15 cellular contexts compared by ENCODE assay signal in genomic region chr1:91549041-91549735, GRCh38. TPM values are rescaled to one million over a fixed set of nuclear protein-coding genes. Genes with fewer than 3 reads are reported as not detected.
DNase-seq lines count a peak whose midpoint lies in the region; ATAC-seq and TF ChIP-seq lines count a peak whose summit lies in the region.
"Had no signal": no experiment of that assay in that cellular context is flagged by ENCODE, and none has a peak within 500 bp of the region (broad histone marks: within the 10 kb centered on the region; RNA-seq: fewer than 3 reads in every experiment).

No MANE protein-coding gene starts in this region.

- H3K27me3 Mint-ChIP-seq in effector memory CD8-positive, alpha-beta T cell: no peaks in the 10 kb centered on the region

- H3K27ac Mint-ChIP-seq in effector memory CD8-positive, alpha-beta T cell: peak overlapping the region; percentile 92 to 97
- H3K27ac Mint-ChIP-seq: activated B cell treated with CpG ODN at 0.5 μM for 24 hours, memory B cell had no signal

- peaks cover 0 to 12% (median 7%) of the 10 kb centered on the region in 4 donors for H3K4me1 ChIP-seq in tibial artery

- H3K9me3 ChIP-seq in tibial artery: no peaks in the 10 kb centered on the region

- DNase-seq in stimulated activated CD4-positive, alpha-beta T cell treated with anti-CD3 and anti-CD28 coated beads, Interleukin-15, amount 100 ng/mL, for 24 hours: peak; percentile 20
- DNase-seq in stimulated activated CD4-positive, alpha-beta T cell treated with anti-CD3 and anti-CD28 coated beads, Interleukin-12 subunit alpha, Interleukin-12 subunit beta, amount 100 ng/mL, for 4 hours: no peak
- DNase-seq in T-helper 22 cell (ENCODE audit: low read depth) (peak; percentile 24), dorsolateral prefrontal cortex (no peak), NCI-H1930 (lab: John Stamatoyannopoulos, UW) (no peak), OCI-M1 (lab: John Stamatoyannopoulos, UW) (no peak), tibial artery (no peak)
- DNase-seq in effector memory CD8-positive, alpha-beta T cell: peak in 2 of 3 experiments; percentile 25 to 35
- DNase-seq: activated B cell treated with CpG ODN at 0.5 μM for 24 hours, DMS53, foreskin melanocyte, IMR-90, NCI-H226 had no signal

- H3K4me3 Mint-ChIP-seq in effector memory CD8-positive, alpha-beta T cell: peak overlapping the region; percentile 71 to 75
- H3K4me3 Mint-ChIP-seq: activated B cell treated with CpG ODN at 0.5 μM for 24 hours, memory B cell had no signal

- no peak overlapping the region for H3K27ac ChIP-seq in dorsolateral prefrontal cortex
- H3K27ac ChIP-seq in tibial artery: no peak overlapping the region

- TF ChIP-seq CTCF in dorsolateral prefrontal cortex (IDR thresholded peaks at IDR 0.05 in 54 of 56, conservative IDR thresholded peaks at IDR 0.05 in 2 of 56; ENCODE audit: low read depth in 1 of 56, partially characterized antibody in 56 of 56): no peak
- no peak for TF ChIP-seq CTCF in tibial artery (IDR thresholded peaks at IDR 0.05)

- H3K4me3 ChIP-seq in dorsolateral prefrontal cortex (no peak overlapping the region), tibial artery (no peak overlapping the region)

- intact Hi-C loops in dorsolateral prefrontal cortex (cut with DNase I) (no loop called here), tibial artery (cut with DNase I; ENCODE audit: low total_unique reads) (no loop called here)

- H3K27me3 ChIP-seq in dorsolateral prefrontal cortex: peaks cover 0 to 25% (median 0%) of the 10 kb centered on the region in 45 donors
- H3K27me3 ChIP-seq in tibial artery: peaks cover 0 to 24% of the 10 kb centered on the region in 2 donors

- peak; percentile 72 for ATAC-seq in effector memory CD8-positive, alpha-beta T cell (replicated peaks)
- ATAC-seq: SK-N-SH treated with all-trans-retinoic acid at 6 μM for 48 hours had no signal

- peaks cover 12% of the 10 kb centered on the region for H3K36me3 Mint-ChIP-seq in effector memory CD8-positive, alpha-beta T cell (ENCODE audit: insufficient read depth)
- H3K36me3 Mint-ChIP-seq: memory B cell had no signal

- no peaks in the 10 kb centered on the region for H3K36me3 ChIP-seq in tibial artery

- H3K9me3 Mint-ChIP-seq in effector memory CD8-positive, alpha-beta T cell: peaks cover 0 to 7% of the 10 kb centered on the region in 2 donors
- H3K9me3 Mint-ChIP-seq: activated B cell treated with CpG ODN at 0.5 μM for 24 hours, memory B cell had no signal

- peaks cover 70 to 78% of the 10 kb centered on the region in 2 donors for H3K4me1 Mint-ChIP-seq in effector memory CD8-positive, alpha-beta T cell (ENCODE audit: low read depth in 2 of 2)

RNA-seq across cellular contexts. Expression of gene CDC7, which starts 48.5 kb away (rescaled TPM):
- total RNA-seq in dorsolateral prefrontal cortex: 10 to 100 TPM in 85 of 120 experiments, 1 to 10 TPM in 35; 5.1 to 18.8 (median 12.2) TPM

Comparison
In these comparisons a context has a peak if more than half of its experiments do, and no peak if none do; other contexts are left out.
1. DNase-seq: peak in stimulated activated CD4-positive, alpha-beta T cell treated with anti-CD3 and anti-CD28 coated beads, Interleukin-15, amount 100 ng/mL, for 24 hours (single experiment), T-helper 22 cell (single experiment) and effector memory CD8-positive, alpha-beta T cell (2 of 3); none in stimulated activated CD4-positive, alpha-beta T cell treated with anti-CD3 and anti-CD28 coated beads, Interleukin-12 subunit alpha, Interleukin-12 subunit beta, amount 100 ng/mL, for 4 hours (single experiment), dorsolateral prefrontal cortex (0 of 10), NCI-H1930 (0 of 2), OCI-M1 (single experiment) and tibial artery (0 of 2).